In the genomic region with DNA sequence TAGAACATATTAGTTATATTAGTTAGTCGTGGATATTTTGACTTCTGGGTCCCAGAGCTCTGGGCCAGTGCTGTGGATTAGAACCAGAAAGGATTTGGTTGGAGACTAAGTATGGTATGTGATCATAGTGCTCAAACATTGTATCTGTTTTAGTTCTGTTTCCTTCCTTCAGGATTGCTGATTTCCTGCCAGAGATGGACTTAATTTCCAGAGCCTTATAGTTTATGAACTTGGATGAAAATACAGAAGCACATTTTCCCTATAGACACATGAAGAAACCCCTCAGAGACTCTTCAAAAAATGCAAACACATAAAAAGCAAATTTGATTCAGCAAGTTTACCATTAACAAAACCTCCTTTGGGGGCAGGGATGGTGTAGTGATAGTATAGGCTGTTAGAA, we compare ENCODE assay signal across 25 cellular contexts.
A peak's percentile ranks its signal among the peaks of the same experiment; 100 is the strongest.
DNase-seq lines count a peak whose midpoint lies in the region; FAIRE-seq and TF ChIP-seq lines count a peak whose summit lies in the region.
"Had no signal": no experiment of that assay in that cellular context is flagged by ENCODE, and none has a peak within 500 bp of the region (broad histone marks: within the 10 kb centered on the region; RNA-seq: fewer than 3 reads in every experiment).

No MANE protein-coding gene starts in this region.

- no peak overlapping the region for H3K27ac Mint-ChIP-seq in neural progenitor cell
- H3K27ac Mint-ChIP-seq: CD8-positive, alpha-beta memory T cell; GM23338; H9; T-helper 17 cell had no signal

- peak; percentile 76 for TF ChIP-seq POLR2A in endothelial cell of umbilical vein (IDR thresholded peaks at IDR 0.05; ENCODE audit: low read depth, low read length)
- TF ChIP-seq POLR2A in sigmoid colon (IDR thresholded peaks at IDR 0.05) = no peak

- H3F3A ChIP-seq in neural progenitor cell (ENCODE audit: low read depth) = peaks cover 27% of the 10 kb centered on the region

- no peak overlapping the region for H3K4me3 Mint-ChIP-seq in neural progenitor cell
- H3K4me3 Mint-ChIP-seq: CD8-positive, alpha-beta memory T cell; GM23338; H9; T-helper 17 cell had no signal

- H3K4me1 Mint-ChIP-seq in neural progenitor cell = peaks cover 28% of the 10 kb centered on the region
- H3K4me1 Mint-ChIP-seq: CD8-positive, alpha-beta memory T cell had no signal

- H3K4me2 ChIP-seq in endothelial cell of umbilical vein (ENCODE audit: insufficient read depth, low read length) (peak overlapping the region; percentile 53), neural progenitor cell (no peak overlapping the region)
- H3K4me2 ChIP-seq: GM23338, PC-9 had no signal

- POLR2A ChIA-PET in endothelial cell of umbilical vein (lab: Charles Lee) = interaction anchor here (1.1 to 2.0 kb wide), 2 partner anchors 19 to 22 kb away, joined by 3 to 15 read pairs; no protein-coding TSS in a partner anchor

- H2AFZ ChIP-seq in endothelial cell of umbilical vein (ENCODE audit: low read depth, low read length) (no peak overlapping the region), neural progenitor cell (replicated peaks) (peak overlapping the region; percentile 23)
- H2AFZ ChIP-seq: GM23338, PC-9 had no signal

- H3K9me1 ChIP-seq in endothelial cell of umbilical vein (replicated peaks; ENCODE audit: control insufficient read depth, extremely low read depth, insufficient read depth, low read length) = no peaks in the 10 kb centered on the region

- H3K4me3 ChIP-seq in endothelial cell of umbilical vein (replicated peaks in 1 of 3; ENCODE audit: insufficient read depth in 1 of 3, low read depth in 1 of 3, low read length in 3 of 3) = no peak overlapping the region
- no peak overlapping the region for H3K4me3 ChIP-seq in neural progenitor cell
- H3K4me3 ChIP-seq in sigmoid colon = no peak overlapping the region
- H3K4me3 ChIP-seq: GM23338, MG63, PC-9, SJCRH30 had no signal

- H3K27me3 Mint-ChIP-seq in neural progenitor cell (ENCODE audit: insufficient read depth, low read depth) = peaks cover 23% of the 10 kb centered on the region
- H3K27me3 Mint-ChIP-seq: CD8-positive, alpha-beta memory T cell had no signal

- dilution Hi-C loops in endothelial cell of umbilical vein (cut with MboI; ENCODE audit: extremely low pct_ligation_motif_present, low sequenced_read_pairs) = no loop called here

- H3K27me3 ChIP-seq in endothelial cell of umbilical vein (ENCODE audit: control insufficient read depth in 2 of 2, insufficient read depth in 2 of 2, low read length in 2 of 2) = no peaks in the 10 kb centered on the region
- no peaks in the 10 kb centered on the region for H3K27me3 ChIP-seq in neural progenitor cell
- no peaks in the 10 kb centered on the region for H3K27me3 ChIP-seq in sigmoid colon
- H3K27me3 ChIP-seq: MG63, SJCRH30 had no signal

- H3K36me3 Mint-ChIP-seq in neural progenitor cell = no peaks in the 10 kb centered on the region
- H3K36me3 Mint-ChIP-seq: CD8-positive, alpha-beta memory T cell had no signal

- H3K79me2 ChIP-seq in endothelial cell of umbilical vein (ENCODE audit: control insufficient read depth, insufficient read depth, low read length) (no peaks in the 10 kb centered on the region), neural progenitor cell (ENCODE audit: low read depth) (no peaks in the 10 kb centered on the region)

- peak overlapping the region; percentile 100 for H3K27ac ChIP-seq in endothelial cell of umbilical vein (ENCODE audit: insufficient read depth, low read depth, low read length)
- no peak overlapping the region for H3K27ac ChIP-seq in neural progenitor cell
- no peak overlapping the region for H3K27ac ChIP-seq in sigmoid colon
- H3K27ac ChIP-seq: C4-2B, PC-9, SJCRH30 had no signal

- BruUV-seq in endothelial cell of umbilical vein (replicated peaks; lab: Mats Ljungman, UMichigan) = TSS peak; percentile 83

- intact Hi-C loops in endothelial cell of umbilical vein (cut with micrococcal nuclease) (no loop called here), sigmoid colon (cut with DNase I) (no loop called here)

- H3K36me3 ChIP-seq in endothelial cell of umbilical vein (ENCODE audit: control insufficient read depth in 2 of 2, extremely low read depth in 1 of 2, insufficient read depth in 2 of 2, low read length in 2 of 2) = no peaks in the 10 kb centered on the region
- no peaks in the 10 kb centered on the region for H3K36me3 ChIP-seq in neural progenitor cell
- H3K36me3 ChIP-seq in sigmoid colon = no peaks in the 10 kb centered on the region
- H3K36me3 ChIP-seq: MG63, SJCRH30 had no signal

- H3K9me3 ChIP-seq in endothelial cell of umbilical vein (replicated peaks; ENCODE audit: control insufficient read depth, insufficient read depth, low read length) (no peaks in the 10 kb centered on the region), neural progenitor cell (ENCODE audit: low read depth) (no peaks in the 10 kb centered on the region), sigmoid colon (no peaks in the 10 kb centered on the region)
- H3K9me3 ChIP-seq: MG63, SJCRH30 had no signal

- DNase-seq in NCI-H2171 treated with DMSO at 0.1 percent for 48 hours (lab: John Stamatoyannopoulos, UW) = peak; percentile 35
- no peak for DNase-seq in NCI-H2171 (lab: John Stamatoyannopoulos, UW)
- DNase-seq in D721Med (ENCODE audit: insufficient read length, low spot score) = no peak
- DNase-seq in endothelial cell of umbilical vein (ENCODE audit: low read depth, low spot score) = peak; percentile 72
- DNase-seq in neural progenitor cell (ENCODE audit: low spot score) = no peak
- no peak for DNase-seq in sigmoid colon
- no peak for DNase-seq in HT-29 (ENCODE audit: low spot score)
- no peak for DNase-seq in stimulated activated naive CD4-positive, alpha-beta T cell (lab: John Stamatoyannopoulos, UW)
- DNase-seq: AML-193; CD8-positive, alpha-beta memory T cell; DND-41; H9; IMR-90; KG1; MG63; NCI-H1436; NCI-H187; NCI-H2081 treated with DMSO at 0.1 percent for 48 hours; NCI-H526 treated with DMSO at 0.1 percent for 48 hours; NK-92 treated with Interleukin-12 subunit alpha and Interleukin-12 subunit beta, amount 100 ng/mL, for 24 hours; PC-9; SJCRH30; T-helper 17 cell had no signal

- FAIRE-seq in D721Med (lab: Jason Lieb, UNC) = peak; percentile 76
- no peak for FAIRE-seq in endothelial cell of umbilical vein (lab: Jason Lieb, UNC)

- peak overlapping the region; percentile 86 for H3K9ac ChIP-seq in endothelial cell of umbilical vein (replicated peaks; ENCODE audit: extremely low read depth, insufficient read depth, low read length)
- no peak overlapping the region for H3K9ac ChIP-seq in neural progenitor cell

- 51 to 60% methylated on average over 1 of the region's 1 CpG for WGBS in sigmoid colon, 2 donors

- H3K4me1 ChIP-seq in endothelial cell of umbilical vein (ENCODE audit: control insufficient read depth, extremely low read depth, insufficient read depth, low read length) (peaks cover 95% of the 10 kb centered on the region), neural progenitor cell (peaks cover 63% of the 10 kb centered on the region), sigmoid colon (no peaks in the 10 kb centered on the region)

- H4K20me1 ChIP-seq in endothelial cell of umbilical vein (replicated peaks; ENCODE audit: control insufficient read depth, extremely low read depth, insufficient read depth, low read length) (no peaks in the 10 kb centered on the region), neural progenitor cell (ENCODE audit: low read depth) (no peaks in the 10 kb centered on the region)

- TF ChIP-seq CTCF in D721Med (IDR thresholded peaks at IDR 0.05; ENCODE audit: insufficient read depth, missing control alignments) = no peak
- TF ChIP-seq CTCF in endothelial cell of umbilical vein (IDR thresholded peaks at IDR 0.05; ENCODE audit: extremely low read depth in 1 of 2, insufficient read depth in 1 of 2, low read depth in 1 of 2, low read length in 2 of 2) = no peak
- TF ChIP-seq CTCF in neural progenitor cell (IDR thresholded peaks at IDR 0.05) = no peak
- TF ChIP-seq CTCF in sigmoid colon (IDR thresholded peaks at IDR 0.05) = no peak

- CTCF ChIA-PET in endothelial cell of umbilical vein (lab: Charles Lee) = interaction anchor here (0.6 to 4.7 kb wide), 7 partner anchors 19 to 294 kb away, joined by 3 to 46 read pairs (median 4); no protein-coding TSS in a partner anchor

- H3K9me3 Mint-ChIP-seq in neural progenitor cell = no peaks in the 10 kb centered on the region
- H3K9me3 Mint-ChIP-seq: CD8-positive, alpha-beta memory T cell; GM23338; H9 had no signal

- TF ChIP-seq EP300 in sigmoid colon (IDR thresholded peaks at IDR 0.05) = no peak

TF ChIP-seq in endothelial cell of umbilical vein, 7 proteins besides CTCF, POLR2A, EP300 and RAD21:
- no peak for TF ChIP-seq MYC (IDR thresholded peaks at IDR 0.05; ENCODE audit: low read depth, low read length)
- no peak for TF ChIP-seq EZH2 (IDR thresholded peaks at IDR 0.05; ENCODE audit: borderline replicate concordance, low read depth, low read length, severe bottlenecking)
- TF ChIP-seq POLR2AphosphoS5 (IDR thresholded peaks at IDR 0.05; ENCODE audit: insufficient read depth, low read depth, low read length) = no peak
- TF ChIP-seq FOS (IDR thresholded peaks at IDR 0.05; ENCODE audit: borderline replicate concordance, insufficient read depth, low read length) = no peak
- no peak for TF ChIP-seq GATA2 (IDR thresholded peaks at IDR 0.05; ENCODE audit: insufficient read depth, insufficient read length, low read depth, low read length)
- TF ChIP-seq JUN (IDR thresholded peaks at IDR 0.05; ENCODE audit: borderline replicate concordance, insufficient read depth, insufficient read length, low read depth) = no peak
- TF ChIP-seq, protein P1, sequence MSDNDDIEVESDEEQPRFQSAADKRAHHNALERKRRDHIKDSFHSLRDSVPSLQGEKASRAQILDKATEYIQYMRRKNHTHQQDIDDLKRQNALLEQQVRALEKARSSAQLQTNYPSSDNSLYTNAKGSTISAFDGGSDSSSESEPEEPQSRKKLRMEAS (IDR thresholded peaks at IDR 0.05; ENCODE audit: insufficient read depth, insufficient read length) = no peak

Comparison
In these comparisons a context has a peak if more than half of its experiments do, and no peak if none do; other contexts are left out.
1. DNase-seq: peak in NCI-H2171 treated with DMSO at 0.1 percent for 48 hours (single experiment) and endothelial cell of umbilical vein (single experiment); none in NCI-H2171 (single experiment), D721Med (single experiment), neural progenitor cell (single experiment), sigmoid colon (single experiment), HT-29 (single experiment) and stimulated activated naive CD4-positive, alpha-beta T cell (0 of 6).